Comparison of ENCODE assay signal across 16 cellular contexts in the genomic region with DNA sequence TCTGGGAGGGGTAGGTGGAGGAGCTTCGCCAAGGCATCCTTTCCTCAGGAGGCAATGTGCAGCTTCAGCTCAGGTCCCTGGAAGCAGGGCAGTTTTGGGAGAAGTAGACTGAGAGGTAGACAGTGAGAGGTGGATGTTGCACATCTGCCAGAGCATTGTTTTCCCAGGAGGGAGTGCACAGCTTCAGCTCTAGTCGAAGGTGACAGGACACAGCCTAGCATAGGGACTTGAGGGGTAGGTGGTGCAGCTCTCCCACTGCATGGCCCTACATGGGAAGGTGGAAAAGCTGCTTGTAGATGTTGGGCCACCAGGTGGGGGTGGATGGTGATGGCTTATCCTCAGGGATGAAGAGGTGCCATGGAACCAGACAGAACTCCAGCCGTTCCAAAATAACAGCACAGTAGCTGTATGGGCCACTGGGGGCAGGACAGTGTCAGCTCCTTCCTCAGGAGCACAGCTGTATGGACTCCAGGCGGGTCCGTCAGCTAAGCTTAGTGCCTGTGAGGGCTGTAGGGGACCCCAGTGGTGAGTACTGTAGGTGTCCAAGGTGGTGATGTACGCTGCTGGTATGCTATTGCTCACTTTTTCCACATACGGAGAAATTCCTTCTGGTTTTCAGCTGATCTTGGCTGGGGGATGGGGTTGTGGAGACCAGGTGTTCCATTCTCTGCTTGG. TPM values are rescaled to one million over a fixed set of nuclear protein-coding genes. Genes with fewer than 3 reads are reported as not detected.
DNase-seq lines count a peak whose midpoint lies in the region; ATAC-seq and TF ChIP-seq lines count a peak whose summit lies in the region.
"Had no signal": no experiment of that assay in that cellular context is flagged by ENCODE, and none has a peak within 500 bp of the region (broad histone marks: within the 10 kb centered on the region; RNA-seq: fewer than 3 reads in every experiment).

No MANE protein-coding gene starts in this region.

- BruUV-seq in PC-9 (replicated peaks; lab: Mats Ljungman, UMichigan) = no TSS peak

- H4K20me1 ChIP-seq in PC-9 (ENCODE audit: insufficient read depth) (peaks cover 36% of the 10 kb centered on the region), MM.1S (ENCODE audit: insufficient read depth, low read length) (peaks cover 5% of the 10 kb centered on the region; the same call in 1 of the 2 replicates)

- H3K9ac ChIP-seq in MM.1S (ENCODE audit: low read length) = no peak overlapping the region

- no peak overlapping the region for H2AFZ ChIP-seq in PC-9
- H2AFZ ChIP-seq in MM.1S (ENCODE audit: low read length) = no peak overlapping the region

- H3K36me3 Mint-ChIP-seq in endothelial cell (ENCODE audit: low read depth, unreplicated experiment) (peaks cover 6% of the 10 kb centered on the region), osteocyte (ENCODE audit: unreplicated experiment) (peaks cover 45% of the 10 kb centered on the region)
- peaks cover 76% of the 10 kb centered on the region for H3K36me3 Mint-ChIP-seq in CD4-positive, alpha-beta T cell (ENCODE audit: low read depth)

- H3K4me3 Mint-ChIP-seq in endothelial cell (ENCODE audit: unreplicated experiment) (peak overlapping the region; percentile 52), osteocyte (ENCODE audit: unreplicated experiment) (no peak overlapping the region)
- no peak overlapping the region for H3K4me3 Mint-ChIP-seq in CD4-positive, alpha-beta T cell
- H3K4me3 Mint-ChIP-seq: activated T-cell treated with anti-CD3 and anti-CD28 coated beads, Interleukin-2, amount 50 U/mL, for 72 hours had no signal

- POLR2A ChIA-PET in PC-9 (lab: Charles Lee; ENCODE audit: unreplicated experiment) = interaction anchor here (0.6 kb wide), 1 partner anchor 8 kb away, joined by 4 read pairs; no protein-coding TSS in a partner anchor
- POLR2A ChIA-PET in CD4-positive, alpha-beta T cell (lab: Charles Lee) = no interaction called here

- H3K27me3 Mint-ChIP-seq in endothelial cell (ENCODE audit: unreplicated experiment) = peaks cover 1% of the 10 kb centered on the region
- H3K27me3 Mint-ChIP-seq in osteocyte (ENCODE audit: unreplicated experiment) = no peaks in the 10 kb centered on the region
- H3K27me3 Mint-ChIP-seq in CD4-positive, alpha-beta T cell = no peaks in the 10 kb centered on the region
- H3K27me3 Mint-ChIP-seq: CD4-positive, CD25-positive, alpha-beta regulatory T cell had no signal

- H3K27ac ChIP-seq in PC-9 (peak overlapping the region; percentile 59), MM.1S (ENCODE audit: low read length) (no peak overlapping the region)
- no peak overlapping the region for H3K27ac ChIP-seq in CD4-positive, alpha-beta T cell (ENCODE audit: low read depth, low read length)
- H3K27ac ChIP-seq: uterus had no signal

- TF ChIP-seq CTCF in PC-9 (conservative IDR thresholded peaks at IDR 0.05) (no peak), endothelial cell (IDR thresholded peaks at IDR 0.05; ENCODE audit: unreplicated experiment) (no peak), osteocyte (IDR thresholded peaks at IDR 0.05) (no peak), MM.1S (IDR thresholded peaks at IDR 0.05; ENCODE audit: low read length) (no peak)
- TF ChIP-seq CTCF in CD4-positive, alpha-beta T cell (IDR thresholded peaks at IDR 0.05) = no peak

- peaks cover 57% of the 10 kb centered on the region for H3F3A ChIP-seq in PC-9 (ENCODE audit: insufficient read depth, low read depth)
- H3F3A ChIP-seq in MM.1S (ENCODE audit: insufficient read depth, low read length) = peaks cover 10% of the 10 kb centered on the region

- no peaks in the 10 kb centered on the region for H3K4me1 Mint-ChIP-seq in endothelial cell (ENCODE audit: unreplicated experiment)
- peaks cover 30% of the 10 kb centered on the region for H3K4me1 Mint-ChIP-seq in osteocyte (ENCODE audit: unreplicated experiment)
- H3K4me1 Mint-ChIP-seq in CD4-positive, alpha-beta T cell (ENCODE audit: low read depth) = peaks cover 11% of the 10 kb centered on the region

- H3K4me3 ChIP-seq in PC-9 = no peak overlapping the region
- no peak overlapping the region for H3K4me3 ChIP-seq in MM.1S (ENCODE audit: low read length)
- H3K4me3 ChIP-seq: uterus had no signal

- peaks cover 53% of the 10 kb centered on the region for H3K79me2 ChIP-seq in PC-9 (ENCODE audit: low read depth)
- peaks cover 55% of the 10 kb centered on the region for H3K79me2 ChIP-seq in MM.1S (ENCODE audit: low read length)

- CTCF ChIA-PET in PC-9 (lab: Charles Lee) = no interaction called here
- CTCF ChIA-PET in CD4-positive, alpha-beta T cell (lab: Charles Lee) = no interaction called here

- H3K27me3 ChIP-seq in PC-9 (ENCODE audit: insufficient read depth, low read depth) = no peaks in the 10 kb centered on the region
- H3K27me3 ChIP-seq in CD4-positive, alpha-beta T cell (ENCODE audit: control insufficient read depth, insufficient read depth, low read length) = no peaks in the 10 kb centered on the region
- no peaks in the 10 kb centered on the region for H3K27me3 ChIP-seq in MM.1S (replicated peaks; ENCODE audit: insufficient read depth, low read length)
- H3K27me3 ChIP-seq: uterus had no signal

- H3K9me2 ChIP-seq in PC-9 (ENCODE audit: insufficient read depth) = no peaks in the 10 kb centered on the region
- H3K9me2 ChIP-seq in MM.1S (replicated peaks; ENCODE audit: insufficient read depth, low read length) = no peaks in the 10 kb centered on the region

- H3K9me3 Mint-ChIP-seq in endothelial cell (ENCODE audit: unreplicated experiment) (no peaks in the 10 kb centered on the region), osteocyte (ENCODE audit: unreplicated experiment) (no peaks in the 10 kb centered on the region)
- H3K9me3 Mint-ChIP-seq in CD4-positive, alpha-beta T cell = peaks cover 11% of the 10 kb centered on the region

- peaks cover 26% of the 10 kb centered on the region for H3K4me1 ChIP-seq in PC-9 (replicated peaks; ENCODE audit: insufficient read depth)
- H3K4me1 ChIP-seq in MM.1S (ENCODE audit: low read length) = peaks cover 9% of the 10 kb centered on the region
- H3K4me1 ChIP-seq: uterus had no signal

- H3K36me3 ChIP-seq in PC-9 (ENCODE audit: low read depth) = peaks cover 40% of the 10 kb centered on the region
- peaks cover 11% of the 10 kb centered on the region; the same call in 1 of the 2 replicates for H3K36me3 ChIP-seq in MM.1S (replicated peaks; ENCODE audit: insufficient read depth, low read length)
- H3K36me3 ChIP-seq: uterus had no signal

- H3K4me2 ChIP-seq in PC-9 (peak overlapping the region; percentile 35; the same call in 1 of the 2 replicates), MM.1S (ENCODE audit: low read depth, low read length) (no peak overlapping the region)

- no peak for ATAC-seq in CD4-positive, alpha-beta T cell (ENCODE audit: poor library complexity)
- ATAC-seq: activated T-cell treated with anti-CD3 and anti-CD28 coated beads, Interleukin-2, amount 50 U/mL, for 72 hours had no signal

- DNase-seq in EL (peak; percentile 27), PC-9 (peak in 1 of 2 experiments; percentile 24), endothelial cell (ENCODE audit: low spot score) (no peak), osteocyte (ENCODE audit: extremely low spot score, unreplicated experiment) (no peak), cerebellum (ENCODE audit: low spot score) (no peak), putamen (ENCODE audit: low spot score) (no peak), MM.1S (no peak)
- DNase-seq in CD4-positive, alpha-beta T cell = no peak
- DNase-seq: activated CD4-positive, alpha-beta T cell treated with anti-CD3 and anti-CD28 coated beads, Interleukin-2, amount 50 U/mL, for 48 hours; activated T-cell treated with anti-CD3 and anti-CD28 coated beads, Interleukin-2, amount 50 U/mL, for 72 hours; CD4-positive, CD25-positive, alpha-beta regulatory T cell; GF-D8; NCI-H187; SHP77; stimulated activated naive CD4-positive, alpha-beta T cell; uterus had no signal

- H3K9me3 ChIP-seq in PC-9 (ENCODE audit: insufficient read depth, low read depth) = peaks cover under 1% of the 10 kb centered on the region; the same call in 1 of the 2 replicates
- no peaks in the 10 kb centered on the region for H3K9me3 ChIP-seq in CD4-positive, alpha-beta T cell (ENCODE audit: control insufficient read depth, low read length)
- no peaks in the 10 kb centered on the region for H3K9me3 ChIP-seq in MM.1S (replicated peaks; ENCODE audit: insufficient read depth, low read length)

- intact Hi-C loops in PC-9 (cut with micrococcal nuclease; ENCODE audit: unreplicated experiment) = loop anchor here (1.0 kb wide), 2 partner anchors 17 to 24 kb away; a partner anchor contains a TSS
- intact Hi-C loops in CD4-positive, alpha-beta T cell (cut with DNase I, micrococcal nuclease) = no loop called here

- H3K27ac Mint-ChIP-seq in endothelial cell (ENCODE audit: unreplicated experiment) (no peak overlapping the region), osteocyte (ENCODE audit: unreplicated experiment) (peak overlapping the region; percentile 81)
- no peak overlapping the region for H3K27ac Mint-ChIP-seq in CD4-positive, alpha-beta T cell
- H3K27ac Mint-ChIP-seq: activated T-cell treated with anti-CD3 and anti-CD28 coated beads, Interleukin-2, amount 50 U/mL, for 72 hours; CD4-positive, CD25-positive, alpha-beta regulatory T cell had no signal

RNA-seq across cellular contexts. Expression of a gene that starts 17.4 kb away (rescaled TPM):
- total RNA-seq in PC-9 (2021) (8.9 and 9.5 TPM in 2 replicates), endothelial cell (ENCODE audit: unreplicated experiment) (13.7 TPM), osteocyte (7.1 and 7.3 TPM in 2 replicates), cerebellum (30.1 TPM)
- 1 to 10 TPM; 4.0 to 4.3 TPM for total RNA-seq in CD4-positive, alpha-beta T cell

RNA-seq across cellular contexts. Expression of a gene that starts 22.6 kb away (rescaled TPM):
- total RNA-seq in PC-9 (2021) = 84.0 and 94.2 TPM in 2 replicates
- 51.2 TPM for total RNA-seq in endothelial cell (ENCODE audit: unreplicated experiment)
- 85.1 and 86.1 TPM in 2 replicates for total RNA-seq in osteocyte
- 10 to 100 TPM; 64.9 to 65.0 TPM for total RNA-seq in CD4-positive, alpha-beta T cell
- 165 TPM for total RNA-seq in cerebellum

RNA-seq across cellular contexts. Expression of a gene that starts 48.2 kb away (rescaled TPM):
- total RNA-seq in PC-9 (2021) = 10.9 and 11.4 TPM in 2 replicates
- 15.7 TPM for total RNA-seq in endothelial cell (ENCODE audit: unreplicated experiment)
- total RNA-seq in osteocyte = 9.5 and 11.0 TPM in 2 replicates
- 1 to 10 TPM; 4.9 to 5.4 TPM for total RNA-seq in CD4-positive, alpha-beta T cell
- 15.9 TPM for total RNA-seq in cerebellum
